Comparison of ENCODE assay signal across 14 cellular contexts in genomic region chr5:148653840-148654781, GRCh38. TPM values are rescaled to one million over a fixed set of nuclear protein-coding genes. Genes with fewer than 3 reads are reported as not detected.
DNase-seq lines count a peak whose midpoint lies in the region; ATAC-seq, FAIRE-seq and TF ChIP-seq lines count a peak whose summit lies in the region.
"Had no signal": no experiment of that assay in that cellular context is flagged by ENCODE, and none has a peak within 500 bp of the region (broad histone marks: within the 10 kb centered on the region; RNA-seq: fewer than 3 reads in every experiment).

A gene with protein sequence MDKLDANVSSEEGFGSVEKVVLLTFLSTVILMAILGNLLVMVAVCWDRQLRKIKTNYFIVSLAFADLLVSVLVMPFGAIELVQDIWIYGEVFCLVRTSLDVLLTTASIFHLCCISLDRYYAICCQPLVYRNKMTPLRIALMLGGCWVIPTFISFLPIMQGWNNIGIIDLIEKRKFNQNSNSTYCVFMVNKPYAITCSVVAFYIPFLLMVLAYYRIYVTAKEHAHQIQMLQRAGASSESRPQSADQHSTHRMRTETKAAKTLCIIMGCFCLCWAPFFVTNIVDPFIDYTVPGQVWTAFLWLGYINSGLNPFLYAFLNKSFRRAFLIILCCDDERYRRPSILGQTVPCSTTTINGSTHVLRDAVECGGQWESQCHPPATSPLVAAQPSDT (minus strand): TSS chr5:148654527. CDS start chr5:148637014, 17,513 bp downstream.

- H3K27ac ChIP-seq in coronary artery: peak within 1 kb of the TSS; percentile 36 to 70
- no peak within 1 kb of the TSS for H3K27ac ChIP-seq in HepG2 (ENCODE audit: extremely low read length, insufficient read depth, low read length)

- H3K27ac Mint-ChIP-seq in activated naive CD8-positive, alpha-beta T cell treated with anti-CD3 and anti-CD28 coated beads for 36 hours: no peak within 1 kb of the TSS
- no peak within 1 kb of the TSS for H3K27ac Mint-ChIP-seq in activated naive CD8-positive, alpha-beta T cell treated with anti-CD3 and anti-CD28 coated beads, Interleukin-2, amount 50 U/mL, for 24 hours
- H3K27ac Mint-ChIP-seq in type B pancreatic cell: no peak within 1 kb of the TSS
- H3K27ac Mint-ChIP-seq: activated naive CD4-positive, alpha-beta T cell treated with anti-CD3 and anti-CD28 coated beads, Interleukin-2, amount 50 U/mL, for 72 hours had no signal

- no peaks in the 10 kb centered on the region for H3K36me3 ChIP-seq in HepG2 (replicated peaks in 1 of 2; ENCODE audit: control insufficient read depth in 1 of 2, insufficient read depth in 2 of 2, low read length in 2 of 2)
- H3K36me3 ChIP-seq: esophagus squamous epithelium had no signal

- no peaks in the 10 kb centered on the region for H4K20me1 ChIP-seq in HepG2 (ENCODE audit: insufficient read depth, low read length)

- DNase-seq in activated naive CD8-positive, alpha-beta T cell treated with anti-CD3 and anti-CD28 coated beads for 36 hours: no peak
- no peak for DNase-seq in activated naive CD8-positive, alpha-beta T cell treated with anti-CD3 and anti-CD28 coated beads, Interleukin-2, amount 50 U/mL, for 24 hours
- DNase-seq in coronary artery (ENCODE audit: low spot score) (no peak), HepG2 (ENCODE audit: low spot score) (no peak), type B pancreatic cell (ENCODE audit: extremely low spot score, unreplicated experiment) (no peak), globus pallidus (ENCODE audit: low spot score) (no peak), HPDE6-E6E7 (ENCODE audit: extremely low spot score) (no peak)
- DNase-seq: AML-193; esophagus squamous epithelium; Karpas-422; stimulated activated CD4-positive, alpha-beta T cell treated with anti-CD3 and anti-CD28 coated beads, Interleukin-4, amount 100 ng/mL, for 4 hours had no signal

- H3K27me3 ChIP-seq in HepG2 (ENCODE audit: control insufficient read depth in 1 of 2, insufficient read depth in 2 of 2, low read length in 2 of 2): peaks cover 0 to 8% of the 10 kb centered on the region in 2 experiments; a peak in 2 of 5 replicates

- intact Hi-C loops in HepG2 (cut with micrococcal nuclease; ENCODE audit: unreplicated experiment): no loop called here

- H3K36me3 Mint-ChIP-seq in activated naive CD8-positive, alpha-beta T cell treated with anti-CD3 and anti-CD28 coated beads for 36 hours: no peaks in the 10 kb centered on the region
- H3K36me3 Mint-ChIP-seq in activated naive CD8-positive, alpha-beta T cell treated with anti-CD3 and anti-CD28 coated beads, Interleukin-2, amount 50 U/mL, for 24 hours (ENCODE audit: low read depth): no peaks in the 10 kb centered on the region
- H3K36me3 Mint-ChIP-seq in type B pancreatic cell: no peaks in the 10 kb centered on the region

- H2AFZ ChIP-seq in HepG2 (ENCODE audit: low read length): no peak within 1 kb of the TSS

- no TSS peak for BruUV-seq in HepG2 (replicated peaks; lab: Mats Ljungman, UMichigan)

- H3K9ac ChIP-seq in HepG2 (ENCODE audit: insufficient read depth, low read depth, low read length): no peak within 1 kb of the TSS

- no peak for ATAC-seq in activated naive CD8-positive, alpha-beta T cell treated with anti-CD3 and anti-CD28 coated beads, Interleukin-2, amount 50 U/mL, for 24 hours
- peak; percentile 23; the same call in 1 of the 3 replicates for ATAC-seq in HepG2
- ATAC-seq in GM21515 (IDR thresholded peaks at IDR 0.05; ENCODE audit: unreplicated experiment): no peak
- ATAC-seq: activated naive CD4-positive, alpha-beta T cell treated with anti-CD3 and anti-CD28 coated beads, Interleukin-2, amount 50 U/mL, for 72 hours had no signal

- TF ChIP-seq CTCF in coronary artery (IDR thresholded peaks at IDR 0.05) (no peak), HepG2 (CRISPR knock-in tag; IDR thresholded peaks at IDR 0.05) (no peak), type B pancreatic cell (conservative IDR thresholded peaks at IDR 0.05) (no peak)

- TF ChIP-seq RAD21 in HepG2 (CRISPR knock-in tag; IDR thresholded peaks at IDR 0.05): no peak

- no peaks in the 10 kb centered on the region for H3K4me1 Mint-ChIP-seq in activated naive CD8-positive, alpha-beta T cell treated with anti-CD3 and anti-CD28 coated beads for 36 hours
- no peaks in the 10 kb centered on the region for H3K4me1 Mint-ChIP-seq in activated naive CD8-positive, alpha-beta T cell treated with anti-CD3 and anti-CD28 coated beads, Interleukin-2, amount 50 U/mL, for 24 hours
- no peaks in the 10 kb centered on the region for H3K4me1 Mint-ChIP-seq in type B pancreatic cell (ENCODE audit: unreplicated experiment)

- in situ Hi-C loops in HepG2 (cut with HindIII; ENCODE audit: extremely low pct_ligation_motif_present, low pct_unique_long_range_greater_than_20kb): no loop called here

- CTCF ChIA-PET in HepG2 (lab: Yijun Ruan, JAX; ENCODE audit: low intra/inter-chr PET ratio, low total read pairs): no interaction called here

- no peaks in the 10 kb centered on the region for H3K79me2 ChIP-seq in HepG2 (ENCODE audit: insufficient read depth, low read length)

- no peaks in the 10 kb centered on the region for H3K4me1 ChIP-seq in HepG2 (ENCODE audit: insufficient read depth, low read length)

- no peak within 1 kb of the TSS for H3K4me2 ChIP-seq in HepG2 (ENCODE audit: low read depth, low read length)

- TF ChIP-seq POLR2A in HepG2 (IDR thresholded peaks at IDR 0.05; ENCODE audit: insufficient read depth in 1 of 2, low read depth in 2 of 2, low read length in 2 of 2): no peak

- peaks cover 53% of the 10 kb centered on the region for H3K27me3 Mint-ChIP-seq in activated naive CD8-positive, alpha-beta T cell treated with anti-CD3 and anti-CD28 coated beads for 36 hours
- peaks cover 53% of the 10 kb centered on the region for H3K27me3 Mint-ChIP-seq in activated naive CD8-positive, alpha-beta T cell treated with anti-CD3 and anti-CD28 coated beads, Interleukin-2, amount 50 U/mL, for 24 hours
- peaks cover 82% of the 10 kb centered on the region for H3K27me3 Mint-ChIP-seq in type B pancreatic cell

- WGBS in HepG2 (ENCODE audit: low lambda C conversion rate): 40% methylated on average over 5 of the region's 72 CpGs

- TF ChIP-seq EP300 in HepG2 (IDR thresholded peaks at IDR 0.05; ENCODE audit: low read depth in 2 of 2, low read length in 2 of 2) (no peak), HepG2 (CRISPR knock-in tag; IDR thresholded peaks at IDR 0.05; ENCODE audit: borderline replicate concordance) (no peak)

- H3K4me3 ChIP-seq in coronary artery (peak within 1 kb of the TSS; percentile 73), HepG2 (replicated peaks in 1 of 3; ENCODE audit: insufficient read depth in 1 of 3, low read depth in 2 of 3, low read length in 3 of 3) (no peak within 1 kb of the TSS)

- POLR2A ChIA-PET in HepG2 (lab: Yijun Ruan, JAX): no interaction called here

- H3K9me3 ChIP-seq in HepG2 (ENCODE audit: low read length): no peaks in the 10 kb centered on the region
- H3K9me3 ChIP-seq: esophagus squamous epithelium had no signal

- H3K9me3 Mint-ChIP-seq in activated naive CD8-positive, alpha-beta T cell treated with anti-CD3 and anti-CD28 coated beads for 36 hours: no peaks in the 10 kb centered on the region
- no peaks in the 10 kb centered on the region for H3K9me3 Mint-ChIP-seq in activated naive CD8-positive, alpha-beta T cell treated with anti-CD3 and anti-CD28 coated beads, Interleukin-2, amount 50 U/mL, for 24 hours
- H3K9me3 Mint-ChIP-seq in type B pancreatic cell: no peaks in the 10 kb centered on the region
- H3K9me3 Mint-ChIP-seq: activated naive CD4-positive, alpha-beta T cell treated with anti-CD3 and anti-CD28 coated beads, Interleukin-2, amount 50 U/mL, for 72 hours had no signal

- no peak for FAIRE-seq in HepG2 (lab: Jason Lieb, UNC)

- H3K4me3 Mint-ChIP-seq in activated naive CD8-positive, alpha-beta T cell treated with anti-CD3 and anti-CD28 coated beads for 36 hours: peak within 1 kb of the TSS; percentile 27
- H3K4me3 Mint-ChIP-seq in activated naive CD8-positive, alpha-beta T cell treated with anti-CD3 and anti-CD28 coated beads, Interleukin-2, amount 50 U/mL, for 24 hours: no peak within 1 kb of the TSS
- peak within 1 kb of the TSS; percentile 74 for H3K4me3 Mint-ChIP-seq in type B pancreatic cell

TF ChIP-seq in HepG2, 621 proteins besides CTCF, POLR2A, EP300 and RAD21:
- no peak for TF ChIP-seq KMT2A (CRISPR knock-in tag; IDR thresholded peaks at IDR 0.05)
- no peak for TF ChIP-seq ZNF775 (CRISPR knock-in tag; IDR thresholded peaks at IDR 0.05; ENCODE audit: borderline replicate concordance)

RNA-seq across cellular contexts. Expression of the gene that starts here (rescaled TPM):
- not detected for total RNA-seq in activated naive CD8-positive, alpha-beta T cell treated with anti-CD3 and anti-CD28 coated beads for 36 hours
- total RNA-seq in HepG2 (2016; rRNA removed; fragmentation: Illumina TruSeq; extraction: Trizol): not detected in 2 replicates
- total RNA-seq in HepG2 (2016; cell fraction: cytosol; rRNA removed; fragmentation: Illumina TruSeq; extraction: Trizol; ENCODE audit: low read depth): not detected in 2 replicates
- not detected in 2 replicates for total RNA-seq in HepG2 (2016; cell fraction: insoluble cytoplasmic fraction; rRNA removed; fragmentation: Illumina TruSeq; extraction: Trizol)
- not detected in 2 replicates for total RNA-seq in HepG2 (2016; cell fraction: membrane; rRNA removed; fragmentation: Illumina TruSeq; extraction: Trizol)
- total RNA-seq in HepG2 (2016; cell fraction: nucleus; rRNA removed; fragmentation: Illumina TruSeq; extraction: Trizol): not detected in 2 replicates
- polyA plus RNA-seq in HepG2 (2011; rRNA removed): not detected in 2 replicates
- not detected in 2 replicates for polyA plus RNA-seq in HepG2 (2011; cell fraction: cytosol; rRNA removed)
- polyA plus RNA-seq in HepG2 (2011; cell fraction: nucleus; rRNA removed): not detected in 2 replicates
- not detected in 2 replicates for polyA plus RNA-seq in HepG2 (2012)
- not detected in 2 replicates for polyA plus RNA-seq in HepG2 (2016; cell fraction: cytosol; fragmentation: Illumina TruSeq; extraction: Trizol; ENCODE audit: low read depth)
- not detected in 2 replicates for polyA plus RNA-seq in HepG2 (2016; cell fraction: insoluble cytoplasmic fraction; fragmentation: Illumina TruSeq; extraction: Trizol; ENCODE audit: low read depth)
- not detected in 2 replicates for polyA plus RNA-seq in HepG2 (2016; cell fraction: membrane; fragmentation: Illumina TruSeq; extraction: Trizol; ENCODE audit: low read depth)
- polyA plus RNA-seq in HepG2 (2016; cell fraction: nucleus; fragmentation: Illumina TruSeq; extraction: Trizol; ENCODE audit: insufficient read depth, low read depth): not detected in 2 replicates
- polyA minus RNA-seq in HepG2 (2011; rRNA and poly(A)+ RNA removed; ENCODE audit: low replicate concordance): not detected in 2 replicates
- polyA minus RNA-seq in HepG2 (2011; cell fraction: cytosol; rRNA and poly(A)+ RNA removed): not detected in 2 replicates
- polyA minus RNA-seq in HepG2 (2011; cell fraction: nucleus; rRNA and poly(A)+ RNA removed): not detected in 2 replicates
- 0.29 and 1.4 TPM in 2 replicates for total RNA-seq in type B pancreatic cell (ENCODE audit: low replicate concordance)
- total RNA-seq: activated naive CD4-positive, alpha-beta T cell treated with anti-CD3 and anti-CD28 coated beads, Interleukin-2, amount 50 U/mL, for 72 hours; RPMI7951 had no signal

Comparison
In these comparisons a context has a peak if more than half of its experiments do, and no peak if none do; other contexts are left out.
1. Peak in ATAC-seq in HepG2; RNA of the gene not detected or under 1 TPM.